Comparison of ENCODE assay signal across 26 cellular contexts in the genomic region with DNA sequence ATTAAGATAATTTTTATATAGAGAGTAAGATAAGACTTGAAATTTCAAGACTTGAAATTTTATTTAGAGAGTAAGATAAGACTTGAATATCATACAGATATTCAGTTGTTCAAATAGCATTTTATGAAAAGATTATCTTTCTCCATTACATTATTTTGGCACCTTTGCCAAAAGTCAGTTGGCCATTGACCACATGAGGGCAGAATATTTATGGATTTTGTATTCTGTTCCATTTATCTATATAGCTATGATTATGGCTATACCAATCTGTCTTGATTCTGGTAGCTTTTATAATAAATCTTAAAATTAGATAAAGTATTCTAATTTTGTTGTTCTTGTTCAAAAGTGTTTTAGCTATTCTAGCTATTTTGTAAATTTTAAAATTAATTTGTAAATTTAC.
DNase-seq lines count a peak whose midpoint lies in the region; ATAC-seq, FAIRE-seq and TF ChIP-seq lines count a peak whose summit lies in the region.
"Had no signal": no experiment of that assay in that cellular context is flagged by ENCODE, and none has a peak within 500 bp of the region (broad histone marks: within the 10 kb centered on the region; RNA-seq: fewer than 3 reads in every experiment).

No MANE protein-coding gene starts in this region.

- no peaks in the 10 kb centered on the region for H3K4me1 ChIP-seq in aorta (ENCODE audit: control insufficient read depth in 1 of 2, insufficient read depth in 2 of 2, low read length in 2 of 2)
- H3K4me1 ChIP-seq: ascending aorta, BE2C, gastrocnemius medialis, parathyroid adenoma, sigmoid colon, tibial nerve had no signal

- TF ChIP-seq CTCF in GM13977 (IDR thresholded peaks at IDR 0.05; ENCODE audit: extremely low read depth, insufficient read depth, missing control alignments) (peak; percentile 11), LNCaP clone FGC (IDR thresholded peaks at IDR 0.05; ENCODE audit: control insufficient read depth, extremely low read depth, insufficient read depth) (peak; percentile 40), astrocyte of the cerebellum (IDR thresholded peaks at IDR 0.05; ENCODE audit: low read depth, low read length, missing control alignments) (peak; percentile 5)

- H3K4me3 ChIP-seq in LNCaP clone FGC (ENCODE audit: low read depth, low read length), result no peak overlapping the region
- H3K4me3 ChIP-seq in astrocyte of the cerebellum (ENCODE audit: low read depth, low read length), result no peak overlapping the region
- H3K4me3 ChIP-seq in aorta (ENCODE audit: low read length in 2 of 2), result no peak overlapping the region
- H3K4me3 ChIP-seq: ascending aorta, gastrocnemius medialis, sigmoid colon, tibial nerve had no signal

- peak; percentile 54 for FAIRE-seq in frontal cortex (lab: Jason Lieb, UNC)

- no peaks in the 10 kb centered on the region for H3K36me3 ChIP-seq in aorta (ENCODE audit: control insufficient read depth in 1 of 2, insufficient read depth in 2 of 2, low read length in 1 of 2)
- H3K36me3 ChIP-seq: ascending aorta, BE2C, gastrocnemius medialis, sigmoid colon, tibial nerve had no signal

- H3K36me3 Mint-ChIP-seq in stimulated activated naive B cell treated with anti-CD40 and anti-IgM and Interleukin-4, amounts not matched to agents 10 μg/mL and 1 μg/mL and 100 μg/mL, for 72 hours, result no peaks in the 10 kb centered on the region
- H3K36me3 Mint-ChIP-seq: activated naive CD4-positive, alpha-beta T cell treated with anti-CD3 and anti-CD28 coated beads, Interleukin-2, amount 10 ng/mL, durations not matched to agents 7 days and 5 days; naive thymus-derived CD8-positive, alpha-beta T cell had no signal

- H3K4me3 Mint-ChIP-seq in stimulated activated naive B cell treated with anti-CD40 and anti-IgM and Interleukin-4, amounts not matched to agents 10 μg/mL and 1 μg/mL and 100 μg/mL, for 72 hours, result no peak overlapping the region
- H3K4me3 Mint-ChIP-seq: activated CD8-positive, alpha-beta T cell treated with anti-CD3 and anti-CD28 coated beads, Interleukin-2, amount 10 ng/mL, durations not matched to agents 7 days and 5 days; activated naive CD4-positive, alpha-beta T cell treated with anti-CD3 and anti-CD28 coated beads, Interleukin-2, amount 10 ng/mL, durations not matched to agents 7 days and 5 days; activated T-cell treated with anti-CD3 and anti-CD28 coated beads, Interleukin-2, amount 50 U/mL, for 24 hours; naive thymus-derived CD8-positive, alpha-beta T cell; T-helper 17 cell had no signal

- H3K27ac Mint-ChIP-seq in stimulated activated naive B cell treated with anti-CD40 and anti-IgM and Interleukin-4, amounts not matched to agents 10 μg/mL and 1 μg/mL and 100 μg/mL, for 72 hours, result no peak overlapping the region
- H3K27ac Mint-ChIP-seq: activated CD8-positive, alpha-beta T cell treated with anti-CD3 and anti-CD28 coated beads, Interleukin-2, amount 10 ng/mL, durations not matched to agents 7 days and 5 days; activated naive CD4-positive, alpha-beta T cell treated with anti-CD3 and anti-CD28 coated beads, Interleukin-2, amount 10 ng/mL, durations not matched to agents 7 days and 5 days; activated T-cell treated with anti-CD3 and anti-CD28 coated beads, Interleukin-2, amount 50 U/mL, for 24 hours; naive thymus-derived CD8-positive, alpha-beta T cell; T-helper 17 cell had no signal

- no peak for DNase-seq in GM13977 (ENCODE audit: low spot score)
- DNase-seq in LNCaP clone FGC (ENCODE audit: low read depth), result no peak
- no peak for DNase-seq in astrocyte of the cerebellum (ENCODE audit: low read depth)
- no peak for DNase-seq in frontal cortex (ENCODE audit: low spot score in 2 of 2)
- no peak for DNase-seq in aorta
- no peak for DNase-seq in ACHN
- DNase-seq in stimulated activated naive B cell treated with anti-CD40 and anti-IgM and Interleukin-4, amounts not matched to agents 10 μg/mL and 1 μg/mL and 100 μg/mL, for 72 hours, result no peak
- DNase-seq: activated CD4-positive, CD25-positive, alpha-beta regulatory T cell; activated CD8-positive, alpha-beta T cell treated with anti-CD3 and anti-CD28 coated beads, Interleukin-2, amount 10 ng/mL, durations not matched to agents 7 days and 5 days; activated naive CD4-positive, alpha-beta T cell treated with anti-CD3 and anti-CD28 coated beads, Interleukin-2, amount 10 ng/mL, durations not matched to agents 7 days and 5 days; activated T-cell treated with anti-CD3 and anti-CD28 coated beads, Interleukin-2, amount 50 U/mL, for 24 hours; BE2C; gastrocnemius medialis; GF-D8; kidney glomerular epithelial cell; mesenchymal stem cell; naive thymus-derived CD8-positive, alpha-beta T cell; NCI-H1694; NCI-H226; SHP77; sigmoid colon; stimulated activated naive CD8-positive, alpha-beta T cell treated with anti-CD3 and anti-CD28 coated beads, Interleukin-15, Interleukin-2, amounts not matched to agents 100 U/mL and 50 U/mL, for 24 hours; T-helper 17 cell had no signal

- no peaks in the 10 kb centered on the region for H3K27me3 Mint-ChIP-seq in stimulated activated naive B cell treated with anti-CD40 and anti-IgM and Interleukin-4, amounts not matched to agents 10 μg/mL and 1 μg/mL and 100 μg/mL, for 72 hours

- no peaks in the 10 kb centered on the region for H3K4me1 Mint-ChIP-seq in stimulated activated naive B cell treated with anti-CD40 and anti-IgM and Interleukin-4, amounts not matched to agents 10 μg/mL and 1 μg/mL and 100 μg/mL, for 72 hours
- H3K4me1 Mint-ChIP-seq: activated naive CD4-positive, alpha-beta T cell treated with anti-CD3 and anti-CD28 coated beads, Interleukin-2, amount 10 ng/mL, durations not matched to agents 7 days and 5 days; naive thymus-derived CD8-positive, alpha-beta T cell had no signal

- no peaks in the 10 kb centered on the region for H3K27me3 ChIP-seq in aorta (ENCODE audit: control insufficient read depth in 1 of 2, insufficient read depth in 2 of 2, low read length in 1 of 2)
- H3K27me3 ChIP-seq: ascending aorta, BE2C, gastrocnemius medialis, sigmoid colon, tibial nerve had no signal

- H3K27ac ChIP-seq in aorta (ENCODE audit: low read depth in 1 of 2, low read length in 2 of 2), result no peak overlapping the region
- H3K27ac ChIP-seq: ascending aorta, gastrocnemius medialis, parathyroid adenoma, sigmoid colon, tibial nerve had no signal

- peaks cover 0 to under 1% of the 10 kb centered on the region in 2 donors for H3K9me3 Mint-ChIP-seq in stimulated activated naive B cell treated with anti-CD40 and anti-IgM and Interleukin-4, amounts not matched to agents 10 μg/mL and 1 μg/mL and 100 μg/mL, for 72 hours
- H3K9me3 Mint-ChIP-seq: activated naive CD4-positive, alpha-beta T cell treated with anti-CD3 and anti-CD28 coated beads, Interleukin-2, amount 10 ng/mL, durations not matched to agents 7 days and 5 days; activated T-cell treated with anti-CD3 and anti-CD28 coated beads, Interleukin-2, amount 50 U/mL, for 24 hours; naive thymus-derived CD8-positive, alpha-beta T cell had no signal

- H3K9me3 ChIP-seq in aorta (ENCODE audit: control insufficient read depth, low read length), result no peaks in the 10 kb centered on the region
- H3K9me3 ChIP-seq: ascending aorta, BE2C, gastrocnemius medialis, sigmoid colon, tibial nerve had no signal

- ATAC-seq in aorta (ENCODE audit: low FRiP score), result no peak
- no peak for ATAC-seq in stimulated activated naive B cell treated with anti-CD40 and anti-IgM and Interleukin-4, amounts not matched to agents 10 μg/mL and 1 μg/mL and 100 μg/mL, for 72 hours (replicated peaks)
- ATAC-seq: activated CD8-positive, alpha-beta T cell treated with anti-CD3 and anti-CD28 coated beads, Interleukin-2, amount 10 ng/mL, durations not matched to agents 7 days and 5 days; gastrocnemius medialis; naive thymus-derived CD8-positive, alpha-beta T cell; stimulated activated naive CD8-positive, alpha-beta T cell treated with anti-CD3 and anti-CD28 coated beads, Interleukin-15, Interleukin-2, amounts not matched to agents 100 U/mL and 50 U/mL, for 24 hours; T-helper 17 cell had no signal

- intact Hi-C loops in aorta (cut with DNase I), result no loop called here

- in situ Hi-C loops in GM13977 (cut with MboI; ENCODE audit: low pct_unique_long_range_greater_than_20kb, low sequenced_read_pairs, unreplicated experiment) (no loop called here), astrocyte of the cerebellum (cut with HindIII; ENCODE audit: low sequenced_read_pairs) (no loop called here), ACHN (cut with HindIII; ENCODE audit: low pct_ligation_motif_present, low pct_unique_long_range_greater_than_20kb, low sequenced_read_pairs) (no loop called here)
